4 cellular contexts compared by ENCODE assay signal in genomic region chr13:21890220-21890619, GRCh38.
A peak's percentile ranks its signal among the peaks of the same experiment; 100 is the strongest.
DNase-seq lines count a peak whose midpoint lies in the region; ATAC-seq, FAIRE-seq and TF ChIP-seq lines count a peak whose summit lies in the region.
"Not testable (repeated sequence)": the region's sequence is repeated elsewhere in the genome, so short reads cannot be mapped to it uniquely, and the experiment has no call there.

No MANE protein-coding gene starts in this region.

- TF ChIP-seq POLR2A in GM12891 (IDR thresholded peaks at IDR 0.05; ENCODE audit: low read depth, low read length); H1 (IDR thresholded peaks at IDR 0.05; ENCODE audit: control extremely low read depth in 1 of 2, low read depth in 2 of 2, low read length in 2 of 2); HepG2 (IDR thresholded peaks at IDR 0.05; ENCODE audit: insufficient read depth in 1 of 2, low read depth in 2 of 2, low read length in 2 of 2): not testable (repeated sequence)

- H3K79me2 ChIP-seq in H1 (ENCODE audit: control insufficient read depth in 1 of 2, insufficient read depth in 2 of 2, low read length in 2 of 2); HepG2 (ENCODE audit: insufficient read depth, low read length): not testable (repeated sequence)

- not testable (repeated sequence) for H2AFZ ChIP-seq in H1 (ENCODE audit: low read length); HepG2 (ENCODE audit: low read length)

- not testable (repeated sequence) for H2BK20ac ChIP-seq in H1 (ENCODE audit: low read length)

- 0 out of 2 replicates have a peak overlapping the region, but pooled peaks have one; percentile 8 for H2BK5ac ChIP-seq in H1 (ENCODE audit: low read depth, low read length)

- not testable (repeated sequence) for H3K27ac ChIP-seq in H1 (ENCODE audit: low read depth, low read length); HepG2 (ENCODE audit: extremely low read length, insufficient read depth, low read length)

- not testable (repeated sequence) for H3K23ac ChIP-seq in H1 (ENCODE audit: insufficient read length)

- not testable (repeated sequence) for TF ChIP-seq RAD21 in H1 (IDR thresholded peaks at IDR 0.05 in 1 of 2, conservative IDR thresholded peaks at IDR 0.05 in 1 of 2; ENCODE audit: low read depth in 2 of 2, low read length in 2 of 2); HepG2 (CRISPR knock-in tag; IDR thresholded peaks at IDR 0.05)

- H3K4ac ChIP-seq in H1 (replicated peaks; ENCODE audit: insufficient read length, low read depth, low read length) = not testable (repeated sequence)

- not testable (repeated sequence) for H4K5ac ChIP-seq in H1 (ENCODE audit: insufficient read length, low read depth, low read length)

- not testable (repeated sequence) for TF ChIP-seq CTCF in H1 (IDR thresholded peaks at IDR 0.05; ENCODE audit: control extremely low read depth in 1 of 3, insufficient read depth in 1 of 3, low read depth in 1 of 3, low read length in 3 of 3); HepG2 (CRISPR knock-in tag; IDR thresholded peaks at IDR 0.05)

- not testable (repeated sequence) for H3K9ac ChIP-seq in H1 (replicated peaks in 1 of 4; ENCODE audit: extremely low read depth in 1 of 4, low read depth in 3 of 4, low read length in 3 of 4); HepG2 (ENCODE audit: insufficient read depth, low read depth, low read length)

- not testable (repeated sequence) for H3K56ac ChIP-seq in H1 (replicated peaks; ENCODE audit: insufficient read length, low read depth, low read length)

- not testable (repeated sequence) for H3K14ac ChIP-seq in H1 (ENCODE audit: insufficient read length)

- in situ Hi-C loops in HepG2 (cut with HindIII; ENCODE audit: extremely low pct_ligation_motif_present, low pct_unique_long_range_greater_than_20kb) = loop anchor here (25.0 kb wide), 1 partner anchor 103 kb away; no protein-coding TSS in a partner anchor

- H3K79me1 ChIP-seq in H1 (ENCODE audit: low read depth, low read length) = not testable (repeated sequence)

- peak; percentile 84 for FAIRE-seq in GM12891 (lab: Jason Lieb, UNC)
- FAIRE-seq in HTR-8/SVneo (lab: Jason Lieb, UNC) = peak; percentile 85
- FAIRE-seq in H1 (lab: Jason Lieb, UNC); HepG2 (lab: Jason Lieb, UNC): not testable (repeated sequence)

- CTCF ChIA-PET in H1 (lab: Charles Lee; ENCODE audit: partially characterized antibody); HepG2 (lab: Yijun Ruan, JAX; ENCODE audit: low intra/inter-chr PET ratio, low total read pairs): not testable (repeated sequence)

- not testable (repeated sequence) for ATAC-seq in HepG2

- not testable (repeated sequence) for DNase-seq in GM12891 (ENCODE audit: insufficient read length, low spot score); HTR-8/SVneo (ENCODE audit: insufficient read length, low spot score); H1 (ENCODE audit: low read depth in 1 of 2, low spot score in 2 of 2); HepG2 (ENCODE audit: low spot score)

- H2BK15ac ChIP-seq in H1 (ENCODE audit: low read length) = not testable (repeated sequence)

- H3K27me3 ChIP-seq in H1 (replicated peaks in 1 of 4; ENCODE audit: control insufficient read depth in 3 of 4, extremely low read depth in 1 of 4, insufficient read depth in 3 of 4, low read length in 3 of 4) = not testable (repeated sequence)
- H3K27me3 ChIP-seq in HepG2 (ENCODE audit: control insufficient read depth in 1 of 2, insufficient read depth in 2 of 2, low read length in 2 of 2) = peaks cover 0 to 10% of the 10 kb centered on the region in 2 experiments; a peak in 2 of 5 replicates

- not testable (repeated sequence) for H3K36me3 ChIP-seq in H1 (ENCODE audit: control insufficient read depth in 2 of 4, insufficient read depth in 4 of 4, low read length in 3 of 4); HepG2 (replicated peaks in 1 of 2; ENCODE audit: control insufficient read depth in 1 of 2, insufficient read depth in 2 of 2, low read length in 2 of 2)

- not testable (repeated sequence) for H2BK120ac ChIP-seq in H1 (replicated peaks; ENCODE audit: low read depth, low read length)

- POLR2A ChIA-PET in H1 (lab: Charles Lee; ENCODE audit: partially characterized antibody); HepG2 (lab: Yijun Ruan, JAX): not testable (repeated sequence)

- H4K20me1 ChIP-seq in H1 (replicated peaks in 1 of 2; ENCODE audit: control insufficient read depth in 1 of 2, insufficient read depth in 2 of 2, low read length in 2 of 2); HepG2 (ENCODE audit: insufficient read depth, low read length): not testable (repeated sequence)

- intact Hi-C loops in HepG2 (cut with micrococcal nuclease; ENCODE audit: unreplicated experiment) = not testable (repeated sequence)

- BruUV-seq in HepG2 (replicated peaks; lab: Mats Ljungman, UMichigan) = not testable (repeated sequence)

- not testable (repeated sequence) for H3K23me2 ChIP-seq in H1 (ENCODE audit: low read depth, low read length)

- not testable (repeated sequence) for H2BK12ac ChIP-seq in H1 (ENCODE audit: low read depth, low read length)

- 0 out of 2 replicates have a peak overlapping the region, but pooled peaks have one; percentile 39 for H2AK5ac ChIP-seq in H1 (ENCODE audit: low read depth, low read length)

- H3K4me1 ChIP-seq in H1 (replicated peaks in 1 of 4; ENCODE audit: control insufficient read depth in 3 of 4, insufficient read depth in 4 of 4, low read length in 3 of 4); HepG2 (ENCODE audit: insufficient read depth, low read length): not testable (repeated sequence)

- not testable (repeated sequence) for TF ChIP-seq EP300 in H1 (IDR thresholded peaks at IDR 0.05; ENCODE audit: borderline replicate concordance in 1 of 2, low read depth in 2 of 2, low read length in 2 of 2); HepG2 (IDR thresholded peaks at IDR 0.05; ENCODE audit: low read depth in 2 of 2, low read length in 2 of 2); HepG2 (CRISPR knock-in tag; IDR thresholded peaks at IDR 0.05; ENCODE audit: borderline replicate concordance)

- not testable (repeated sequence) for H3K18ac ChIP-seq in H1 (ENCODE audit: extremely low read depth, low read length)

- not testable (repeated sequence) for H4K8ac ChIP-seq in H1 (ENCODE audit: extremely low read depth, insufficient read depth, low read length)

- not testable (repeated sequence) for H3K9me3 ChIP-seq in H1 (ENCODE audit: insufficient read depth in 2 of 2, low read depth in 1 of 2, low read length in 1 of 2); HepG2 (ENCODE audit: low read length)

- H3K4me2 ChIP-seq in H1 (ENCODE audit: insufficient read depth in 1 of 2, low read depth in 2 of 2, low read length in 2 of 2); HepG2 (ENCODE audit: low read depth, low read length): not testable (repeated sequence)

- H3K4me3 ChIP-seq in H1 (ENCODE audit: extremely low read depth in 1 of 4, insufficient read depth in 2 of 4, low read depth in 3 of 4, low read length in 4 of 4); HepG2 (replicated peaks in 1 of 3; ENCODE audit: insufficient read depth in 1 of 3, low read depth in 2 of 3, low read length in 3 of 3): not testable (repeated sequence)

- H4K91ac ChIP-seq in H1 (replicated peaks; ENCODE audit: insufficient read length, low read length) = not testable (repeated sequence)

TF ChIP-seq in HepG2, 621 proteins besides CTCF, POLR2A, EP300 and RAD21:
- 0 out of 2 replicates have a peak, but pooled peaks have one; percentile 27 for TF ChIP-seq FOXA1 (IDR thresholded peaks at IDR 0.05)
- not testable (repeated sequence) for TF ChIP-seq FOXA1 (CRISPR knock-in tag; IDR thresholded peaks at IDR 0.05)
- peak; percentile 95 for TF ChIP-seq MNT (IDR thresholded peaks at IDR 0.05)
TF ChIP-seq in HepG2: peak in this region for 2; not testable (repeated sequence) for 619.
